11 cellular contexts compared by ENCODE assay signal in the genomic region with DNA sequence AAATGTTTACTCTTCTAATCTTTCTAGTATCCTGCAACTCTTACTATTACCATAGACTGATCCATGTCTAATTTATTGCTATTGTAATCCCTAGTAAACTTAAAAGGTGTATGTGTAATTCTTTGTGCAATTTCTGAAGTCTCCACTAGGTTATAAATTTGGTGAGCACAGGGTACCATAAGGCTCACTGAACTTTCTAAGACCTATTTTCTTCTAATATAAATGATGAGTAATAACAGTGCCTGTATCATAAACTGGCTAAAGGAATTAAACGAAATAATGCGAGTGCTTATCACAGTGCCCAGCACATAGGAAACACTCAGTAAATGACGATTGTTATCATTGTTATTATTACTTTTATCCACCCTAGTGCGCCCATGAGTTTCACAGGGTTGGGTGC.
DNase-seq lines count a peak whose midpoint lies in the region; ATAC-seq, FAIRE-seq and TF ChIP-seq lines count a peak whose summit lies in the region.
"Had no signal": no experiment of that assay in that cellular context is flagged by ENCODE, and none has a peak within 500 bp of the region (broad histone marks: within the 10 kb centered on the region; RNA-seq: fewer than 3 reads in every experiment).

No MANE protein-coding gene starts in this region.

- H3K9me3 ChIP-seq in HepG2 (ENCODE audit: low read length) (no peaks in the 10 kb centered on the region), right lobe of liver (no peaks in the 10 kb centered on the region)

- H3K27ac ChIP-seq in HepG2 (ENCODE audit: extremely low read length, insufficient read depth, low read length): no peak overlapping the region
- no peak overlapping the region for H3K27ac ChIP-seq in right lobe of liver

- H3K36me3 Mint-ChIP-seq in effector memory CD8-positive, alpha-beta T cell (ENCODE audit: insufficient read depth): peaks cover 1% of the 10 kb centered on the region
- peaks cover under 1% of the 10 kb centered on the region for H3K36me3 Mint-ChIP-seq in type B pancreatic cell

- H3K27me3 Mint-ChIP-seq in effector memory CD8-positive, alpha-beta T cell: no peaks in the 10 kb centered on the region
- H3K27me3 Mint-ChIP-seq in type B pancreatic cell: no peaks in the 10 kb centered on the region

- BruUV-seq in HepG2 (replicated peaks; lab: Mats Ljungman, UMichigan): no TSS peak

- TF ChIP-seq EP300 in HepG2 (IDR thresholded peaks at IDR 0.05; ENCODE audit: low read depth in 2 of 2, low read length in 2 of 2): no peak
- no peak for TF ChIP-seq EP300 in HepG2 (CRISPR knock-in tag; IDR thresholded peaks at IDR 0.05; ENCODE audit: borderline replicate concordance)

- no peak for TF ChIP-seq POLR2A in HepG2 (IDR thresholded peaks at IDR 0.05; ENCODE audit: insufficient read depth in 1 of 2, low read depth in 2 of 2, low read length in 2 of 2)
- TF ChIP-seq POLR2A in right lobe of liver (IDR thresholded peaks at IDR 0.05): no peak

- FAIRE-seq in HepG2 (lab: Jason Lieb, UNC): no peak

- H3K27me3 ChIP-seq in HepG2 (ENCODE audit: control insufficient read depth in 1 of 2, insufficient read depth in 2 of 2, low read length in 2 of 2) (no peaks in the 10 kb centered on the region), right lobe of liver (no peaks in the 10 kb centered on the region)

- peaks cover under 1% of the 10 kb centered on the region; the same call in 1 of the 2 replicates for H3K4me1 ChIP-seq in HepG2 (ENCODE audit: insufficient read depth, low read length)
- no peaks in the 10 kb centered on the region for H3K4me1 ChIP-seq in right lobe of liver

- H3K4me1 Mint-ChIP-seq in effector memory CD8-positive, alpha-beta T cell (ENCODE audit: low read depth in 2 of 2): peaks cover 24 to 52% of the 10 kb centered on the region in 2 donors
- peaks cover 7% of the 10 kb centered on the region for H3K4me1 Mint-ChIP-seq in type B pancreatic cell (ENCODE audit: unreplicated experiment)

- CTCF ChIA-PET in HepG2 (lab: Yijun Ruan, JAX; ENCODE audit: low intra/inter-chr PET ratio, low total read pairs): no interaction called here

- H4K20me1 ChIP-seq in HepG2 (ENCODE audit: insufficient read depth, low read length): no peaks in the 10 kb centered on the region

- H3K4me2 ChIP-seq in HepG2 (ENCODE audit: low read depth, low read length): no peak overlapping the region

- intact Hi-C loops in HepG2 (cut with micrococcal nuclease; ENCODE audit: unreplicated experiment): no loop called here
- intact Hi-C loops in right lobe of liver (cut with DNase I): no loop called here

- no peak overlapping the region for H3K9ac ChIP-seq in HepG2 (ENCODE audit: insufficient read depth, low read depth, low read length)

- in situ Hi-C loops in HepG2 (cut with HindIII; ENCODE audit: extremely low pct_ligation_motif_present, low pct_unique_long_range_greater_than_20kb): no loop called here

- no peak overlapping the region for H2AFZ ChIP-seq in HepG2 (ENCODE audit: low read length)

- H3K4me3 ChIP-seq in HepG2 (replicated peaks in 1 of 3; ENCODE audit: insufficient read depth in 1 of 3, low read depth in 2 of 3, low read length in 3 of 3): no peak overlapping the region
- H3K4me3 ChIP-seq in right lobe of liver: no peak overlapping the region
- H3K4me3 ChIP-seq in Jurkat, Clone E6-1 (ENCODE audit: low read length): no peak overlapping the region

- H3K79me2 ChIP-seq in HepG2 (ENCODE audit: insufficient read depth, low read length): no peaks in the 10 kb centered on the region

- TF ChIP-seq RAD21 in HepG2 (CRISPR knock-in tag; IDR thresholded peaks at IDR 0.05): no peak

- WGBS in HepG2 (ENCODE audit: low lambda C conversion rate): 88% methylated on average over 4 of the region's 4 CpGs
- 78% methylated on average over 4 of the region's 4 CpGs for WGBS in right lobe of liver (ENCODE audit: insufficient coverage, low coverage, low lambda C conversion rate, missing lambda C conversion rate)

- H3K36me3 ChIP-seq in HepG2 (replicated peaks in 1 of 2; ENCODE audit: control insufficient read depth in 1 of 2, insufficient read depth in 2 of 2, low read length in 2 of 2): no peaks in the 10 kb centered on the region
- H3K36me3 ChIP-seq in right lobe of liver: no peaks in the 10 kb centered on the region

- ATAC-seq in HepG2: peak; percentile 40; the same call in 1 of the 3 replicates
- no peak for ATAC-seq in right lobe of liver
- ATAC-seq in effector memory CD8-positive, alpha-beta T cell (replicated peaks): peak; percentile 58
- no peak for ATAC-seq in HG02610 (IDR thresholded peaks at IDR 0.05; ENCODE audit: unreplicated experiment)

- H3K27ac Mint-ChIP-seq in effector memory CD8-positive, alpha-beta T cell: no peak overlapping the region
- no peak overlapping the region for H3K27ac Mint-ChIP-seq in type B pancreatic cell

- POLR2A ChIA-PET in HepG2 (lab: Yijun Ruan, JAX): no interaction called here

- TF ChIP-seq CTCF in HepG2 (CRISPR knock-in tag; IDR thresholded peaks at IDR 0.05): no peak
- peak in 2 of 4 donors; percentile 6 to 13 for TF ChIP-seq CTCF in right lobe of liver (IDR thresholded peaks at IDR 0.05)
- TF ChIP-seq CTCF in type B pancreatic cell (conservative IDR thresholded peaks at IDR 0.05): peak; percentile 62

- H3K9me3 Mint-ChIP-seq in effector memory CD8-positive, alpha-beta T cell: no peaks in the 10 kb centered on the region
- H3K9me3 Mint-ChIP-seq in type B pancreatic cell: no peaks in the 10 kb centered on the region

- no peak overlapping the region for H3K4me3 Mint-ChIP-seq in effector memory CD8-positive, alpha-beta T cell
- no peak overlapping the region for H3K4me3 Mint-ChIP-seq in type B pancreatic cell

- DNase-seq in HepG2 (ENCODE audit: low spot score) (no peak), right lobe of liver (no peak), type B pancreatic cell (ENCODE audit: extremely low spot score, unreplicated experiment) (no peak)
- DNase-seq in Jurkat, Clone E6-1 (ENCODE audit: low read depth, low spot score): peak; percentile 36
- no peak for DNase-seq in effector memory CD8-positive, alpha-beta T cell
- no peak for DNase-seq in activated CD8-positive, alpha-beta memory T cell treated with anti-CD3 and anti-CD28 coated beads, Interleukin-2, amount 50 U/mL, for 48 hours
- DNase-seq in activated naive CD4-positive, alpha-beta T cell treated with Interleukin-2 at 50 U/mL for 16 hours: no peak
- DNase-seq: AML-193, NCI-H1105, nucleus accumbens had no signal

TF ChIP-seq in HepG2, 621 proteins besides CTCF, POLR2A, EP300 and RAD21 (continues in another document):
- TF ChIP-seq CBFB (CRISPR knock-in tag; IDR thresholded peaks at IDR 0.05) (no peak), ZSCAN22 (CRISPR knock-in tag; IDR thresholded peaks at IDR 0.05) (no peak), CHD4 (IDR thresholded peaks at IDR 0.05; ENCODE audit: borderline replicate concordance, low read length) (no peak), BRD4 (CRISPR knock-in tag; IDR thresholded peaks at IDR 0.05) (no peak), TARDBP (CRISPR knock-in tag; IDR thresholded peaks at IDR 0.05) (no peak), ZNF530 (CRISPR knock-in tag; IDR thresholded peaks at IDR 0.05; ENCODE audit: low read depth) (no peak), ZNF616 (CRISPR knock-in tag; IDR thresholded peaks at IDR 0.05; ENCODE audit: low read depth) (no peak), MIER3 (CRISPR knock-in tag; IDR thresholded peaks at IDR 0.05; ENCODE audit: borderline replicate concordance) (no peak), MBNL3 (CRISPR knock-in tag; conservative IDR thresholded peaks at IDR 0.05) (no peak), ZNF850 (CRISPR knock-in tag; conservative IDR thresholded peaks at IDR 0.05) (no peak), ZC3H4 (CRISPR knock-in tag; IDR thresholded peaks at IDR 0.05; ENCODE audit: borderline replicate concordance) (no peak)
- TF ChIP-seq, protein P1, sequence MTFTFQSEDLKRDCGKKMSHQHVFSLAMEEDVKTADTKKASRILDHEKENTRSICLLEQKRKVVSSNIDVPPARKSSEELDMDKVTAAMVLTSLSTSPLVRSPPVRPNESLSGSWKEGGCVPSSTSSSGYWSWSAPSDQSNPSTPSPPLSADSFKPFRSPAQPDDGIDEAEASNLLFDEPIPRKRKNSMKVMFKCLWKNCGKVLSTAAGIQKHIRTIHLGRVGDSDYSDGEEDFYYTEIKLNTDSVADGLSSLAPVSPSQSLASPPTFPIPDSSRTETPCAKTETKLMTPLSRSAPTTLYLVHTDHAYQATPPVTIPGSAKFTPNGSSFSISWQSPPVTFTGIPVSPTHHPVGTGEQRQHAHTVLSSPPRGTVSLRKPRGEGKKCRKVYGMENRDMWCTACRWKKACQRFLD (CRISPR knock-in tag; IDR thresholded peaks at IDR 0.05; ENCODE audit: borderline replicate concordance): no peak
- TF ChIP-seq, protein P2, sequence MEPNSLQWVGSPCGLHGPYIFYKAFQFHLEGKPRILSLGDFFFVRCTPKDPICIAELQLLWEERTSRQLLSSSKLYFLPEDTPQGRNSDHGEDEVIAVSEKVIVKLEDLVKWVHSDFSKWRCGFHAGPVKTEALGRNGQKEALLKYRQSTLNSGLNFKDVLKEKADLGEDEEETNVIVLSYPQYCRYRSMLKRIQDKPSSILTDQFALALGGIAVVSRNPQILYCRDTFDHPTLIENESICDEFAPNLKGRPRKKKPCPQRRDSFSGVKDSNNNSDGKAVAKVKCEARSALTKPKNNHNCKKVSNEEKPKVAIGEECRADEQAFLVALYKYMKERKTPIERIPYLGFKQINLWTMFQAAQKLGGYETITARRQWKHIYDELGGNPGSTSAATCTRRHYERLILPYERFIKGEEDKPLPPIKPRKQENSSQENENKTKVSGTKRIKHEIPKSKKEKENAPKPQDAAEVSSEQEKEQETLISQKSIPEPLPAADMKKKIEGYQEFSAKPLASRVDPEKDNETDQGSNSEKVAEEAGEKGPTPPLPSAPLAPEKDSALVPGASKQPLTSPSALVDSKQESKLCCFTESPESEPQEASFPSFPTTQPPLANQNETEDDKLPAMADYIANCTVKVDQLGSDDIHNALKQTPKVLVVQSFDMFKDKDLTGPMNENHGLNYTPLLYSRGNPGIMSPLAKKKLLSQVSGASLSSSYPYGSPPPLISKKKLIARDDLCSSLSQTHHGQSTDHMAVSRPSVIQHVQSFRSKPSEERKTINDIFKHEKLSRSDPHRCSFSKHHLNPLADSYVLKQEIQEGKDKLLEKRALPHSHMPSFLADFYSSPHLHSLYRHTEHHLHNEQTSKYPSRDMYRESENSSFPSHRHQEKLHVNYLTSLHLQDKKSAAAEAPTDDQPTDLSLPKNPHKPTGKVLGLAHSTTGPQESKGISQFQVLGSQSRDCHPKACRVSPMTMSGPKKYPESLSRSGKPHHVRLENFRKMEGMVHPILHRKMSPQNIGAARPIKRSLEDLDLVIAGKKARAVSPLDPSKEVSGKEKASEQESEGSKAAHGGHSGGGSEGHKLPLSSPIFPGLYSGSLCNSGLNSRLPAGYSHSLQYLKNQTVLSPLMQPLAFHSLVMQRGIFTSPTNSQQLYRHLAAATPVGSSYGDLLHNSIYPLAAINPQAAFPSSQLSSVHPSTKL (CRISPR knock-in tag; IDR thresholded peaks at IDR 0.05): no peak
- TF ChIP-seq, protein P3, sequence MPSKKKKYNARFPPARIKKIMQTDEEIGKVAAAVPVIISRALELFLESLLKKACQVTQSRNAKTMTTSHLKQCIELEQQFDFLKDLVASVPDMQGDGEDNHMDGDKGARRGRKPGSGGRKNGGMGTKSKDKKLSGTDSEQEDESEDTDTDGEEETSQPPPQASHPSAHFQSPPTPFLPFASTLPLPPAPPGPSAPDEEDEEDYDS (CRISPR knock-in tag; IDR thresholded peaks at IDR 0.05): no peak

Comparison
In these comparisons a context has a peak if more than half of its experiments do, and no peak if none do; other contexts are left out.
1. ATAC-seq: peak in HepG2 (single experiment) and effector memory CD8-positive, alpha-beta T cell (single experiment); none in right lobe of liver (0 of 4) and HG02610 (single experiment).